ENCODE assay signal across 1 cellular context in the genomic region with DNA sequence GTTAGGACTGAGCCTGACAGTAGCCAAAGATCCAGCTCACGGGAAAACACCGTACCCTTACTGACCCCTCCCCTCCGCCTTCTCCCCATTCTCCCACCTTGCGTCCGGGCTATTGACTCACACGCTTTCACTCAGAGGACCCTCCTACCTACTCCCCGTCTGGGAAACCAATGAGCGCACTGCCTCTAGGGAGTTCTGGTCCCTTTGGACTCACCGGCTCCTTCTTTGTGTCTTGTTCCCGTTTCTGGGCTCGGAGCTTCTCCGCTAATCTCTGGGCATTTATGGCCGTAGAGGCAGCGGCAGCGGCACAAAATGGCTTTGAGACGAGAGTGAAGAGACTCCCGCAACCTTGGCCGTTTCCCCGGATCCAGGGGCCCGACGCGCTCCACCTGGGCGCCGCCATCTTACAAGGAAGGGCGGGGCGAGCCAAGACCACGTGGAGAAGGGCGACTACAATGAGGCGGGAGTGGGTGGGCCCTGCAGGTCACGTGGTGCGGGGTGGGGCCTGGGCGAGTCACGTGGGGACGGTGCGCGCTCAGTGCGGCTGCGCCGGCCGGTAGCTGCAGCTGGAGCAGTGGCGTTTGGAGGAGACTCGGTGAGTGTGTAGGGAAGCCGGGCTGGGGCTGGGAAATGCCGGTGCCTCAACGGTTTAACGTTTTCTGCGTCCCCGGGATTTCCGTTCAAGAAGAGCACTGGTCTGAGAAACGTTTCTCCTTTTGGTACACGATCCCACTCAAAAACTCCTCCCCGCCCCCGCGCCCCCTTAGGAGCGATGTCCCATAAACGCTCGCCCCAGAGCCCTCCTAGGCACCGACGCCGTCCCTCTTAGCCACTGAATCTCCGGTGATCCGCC.
A peak's percentile ranks its signal among the peaks of the same experiment; 100 is the strongest.
TF ChIP-seq lines count a peak whose summit lies in the region.

A gene (plus strand): TSS at position 547 of the 853 bp plus-strand sequence. CDS start 23,220 bp downstream, outside the sequence.
A gene with protein sequence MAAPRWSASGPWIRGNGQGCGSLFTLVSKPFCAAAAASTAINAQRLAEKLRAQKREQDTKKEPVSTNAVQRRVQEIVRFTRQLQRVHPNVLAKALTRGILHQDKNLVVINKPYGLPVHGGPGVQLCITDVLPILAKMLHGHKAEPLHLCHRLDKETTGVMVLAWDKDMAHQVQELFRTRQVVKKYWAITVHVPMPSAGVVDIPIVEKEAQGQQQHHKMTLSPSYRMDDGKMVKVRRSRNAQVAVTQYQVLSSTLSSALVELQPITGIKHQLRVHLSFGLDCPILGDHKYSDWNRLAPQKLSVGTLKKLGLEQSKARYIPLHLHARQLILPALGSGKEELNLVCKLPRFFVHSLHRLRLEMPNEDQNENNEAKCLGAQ (minus strand): TSS at position 415 of the 853 bp plus-strand sequence. CDS start 12 bp downstream, at position 403.

TF ChIP-seq in WTC11, 78 proteins besides CTCF, POLR2A, EP300 and RAD21 (continued from another document):
- TF ChIP-seq, protein P1, sequence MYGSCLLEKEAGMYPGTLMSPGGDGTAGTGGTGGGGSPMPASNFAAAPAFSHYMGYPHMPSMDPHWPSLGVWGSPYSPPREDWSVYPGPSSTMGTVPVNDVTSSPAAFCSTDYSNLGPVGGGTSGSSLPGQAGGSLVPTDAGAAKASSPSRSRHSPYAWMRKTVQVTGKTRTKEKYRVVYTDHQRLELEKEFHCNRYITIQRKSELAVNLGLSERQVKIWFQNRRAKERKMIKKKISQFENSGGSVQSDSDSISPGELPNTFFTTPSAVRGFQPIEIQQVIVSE (CRISPR knock-in tag; IDR thresholded peaks at IDR 0.05; ENCODE audit: borderline replicate concordance): no peak
- no peak for TF ChIP-seq ZNF423 (CRISPR knock-in tag; IDR thresholded peaks at IDR 0.05)
- no peak for TF ChIP-seq MXD4 (CRISPR knock-in tag; IDR thresholded peaks at IDR 0.05; ENCODE audit: borderline replicate concordance)
- TF ChIP-seq, protein P2, sequence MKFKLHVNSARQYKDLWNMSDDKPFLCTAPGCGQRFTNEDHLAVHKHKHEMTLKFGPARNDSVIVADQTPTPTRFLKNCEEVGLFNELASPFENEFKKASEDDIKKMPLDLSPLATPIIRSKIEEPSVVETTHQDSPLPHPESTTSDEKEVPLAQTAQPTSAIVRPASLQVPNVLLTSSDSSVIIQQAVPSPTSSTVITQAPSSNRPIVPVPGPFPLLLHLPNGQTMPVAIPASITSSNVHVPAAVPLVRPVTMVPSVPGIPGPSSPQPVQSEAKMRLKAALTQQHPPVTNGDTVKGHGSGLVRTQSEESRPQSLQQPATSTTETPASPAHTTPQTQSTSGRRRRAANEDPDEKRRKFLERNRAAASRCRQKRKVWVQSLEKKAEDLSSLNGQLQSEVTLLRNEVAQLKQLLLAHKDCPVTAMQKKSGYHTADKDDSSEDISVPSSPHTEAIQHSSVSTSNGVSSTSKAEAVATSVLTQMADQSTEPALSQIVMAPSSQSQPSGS (CRISPR knock-in tag; IDR thresholded peaks at IDR 0.05; ENCODE audit: borderline replicate concordance, low read depth): no peak
- peak; percentile 41; the same call in 1 of the 2 replicates for TF ChIP-seq TEAD1 (CRISPR knock-in tag; IDR thresholded peaks at IDR 0.05)
- TF ChIP-seq SP1 (CRISPR knock-in tag; conservative IDR thresholded peaks at IDR 0.05): peak; percentile 98
- TF ChIP-seq GTF2I (CRISPR knock-in tag; conservative IDR thresholded peaks at IDR 0.05): no peak
- peak; percentile 83 for TF ChIP-seq CREM (CRISPR knock-in tag; IDR thresholded peaks at IDR 0.05)
- TF ChIP-seq, protein P3, sequence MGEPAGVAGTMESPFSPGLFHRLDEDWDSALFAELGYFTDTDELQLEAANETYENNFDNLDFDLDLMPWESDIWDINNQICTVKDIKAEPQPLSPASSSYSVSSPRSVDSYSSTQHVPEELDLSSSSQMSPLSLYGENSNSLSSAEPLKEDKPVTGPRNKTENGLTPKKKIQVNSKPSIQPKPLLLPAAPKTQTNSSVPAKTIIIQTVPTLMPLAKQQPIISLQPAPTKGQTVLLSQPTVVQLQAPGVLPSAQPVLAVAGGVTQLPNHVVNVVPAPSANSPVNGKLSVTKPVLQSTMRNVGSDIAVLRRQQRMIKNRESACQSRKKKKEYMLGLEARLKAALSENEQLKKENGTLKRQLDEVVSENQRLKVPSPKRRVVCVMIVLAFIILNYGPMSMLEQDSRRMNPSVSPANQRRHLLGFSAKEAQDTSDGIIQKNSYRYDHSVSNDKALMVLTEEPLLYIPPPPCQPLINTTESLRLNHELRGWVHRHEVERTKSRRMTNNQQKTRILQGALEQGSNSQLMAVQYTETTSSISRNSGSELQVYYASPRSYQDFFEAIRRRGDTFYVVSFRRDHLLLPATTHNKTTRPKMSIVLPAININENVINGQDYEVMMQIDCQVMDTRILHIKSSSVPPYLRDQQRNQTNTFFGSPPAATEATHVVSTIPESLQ (CRISPR knock-in tag; IDR thresholded peaks at IDR 0.05): no peak
- no peak for TF ChIP-seq RELA (CRISPR knock-in tag; IDR thresholded peaks at IDR 0.05; ENCODE audit: borderline replicate concordance)
